Comparison of ENCODE assay signal across 1 cellular context in the genomic region with DNA sequence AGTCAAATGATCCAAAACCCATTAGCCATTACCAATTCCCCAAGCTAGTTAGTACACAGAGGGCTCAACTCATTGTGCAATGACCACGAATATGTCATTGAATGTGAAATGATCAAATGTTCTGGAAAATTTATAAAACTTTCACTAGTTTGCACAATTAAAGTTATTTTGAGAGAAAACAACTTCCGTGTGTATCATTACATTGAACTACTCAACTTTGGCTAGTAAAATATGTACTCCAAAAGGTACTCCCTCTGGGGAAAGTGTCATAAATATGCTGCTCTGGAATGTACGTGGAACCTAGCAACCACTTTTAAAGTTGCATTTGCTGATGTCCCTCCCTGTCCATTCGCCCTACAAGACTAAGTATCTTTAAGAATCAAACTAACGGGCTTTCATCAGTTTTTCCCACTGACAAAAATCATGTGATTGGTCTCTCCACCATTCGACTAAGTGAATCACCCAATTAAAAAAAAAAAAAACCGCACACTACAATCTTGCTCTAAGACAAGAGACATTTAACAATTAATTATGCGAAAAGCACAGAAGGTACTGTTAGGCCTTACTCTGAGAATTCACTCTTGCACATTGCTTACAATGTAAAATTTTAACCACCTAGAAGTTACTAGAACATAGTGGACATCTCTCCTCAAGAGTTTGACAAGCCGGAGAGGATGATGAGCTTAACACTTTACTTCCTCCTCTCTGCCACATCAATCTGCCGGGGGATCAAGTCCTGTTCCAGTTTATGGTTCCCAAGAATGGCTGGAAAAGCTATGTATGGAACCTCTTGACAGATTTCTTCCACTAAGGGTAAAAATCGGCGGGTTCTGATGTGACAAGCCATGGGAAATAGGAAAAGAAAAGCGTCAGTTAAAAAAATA.
TF ChIP-seq lines count a peak whose summit lies in the region.

No MANE protein-coding gene starts in this region.

TF ChIP-seq in HepG2, 621 proteins besides CTCF, POLR2A, EP300 and RAD21:
- TF ChIP-seq CEBPG (CRISPR knock-in tag; IDR thresholded peaks at IDR 0.05) (peak; percentile 27; the same call in 1 of the 2 replicates), MAFF (IDR thresholded peaks at IDR 0.05; ENCODE audit: low read depth, low read length) (no peak), ZNF674 (CRISPR knock-in tag; IDR thresholded peaks at IDR 0.05; ENCODE audit: low read depth) (no peak), ZSCAN25 (CRISPR knock-in tag; IDR thresholded peaks at IDR 0.05) (0 out of 2 replicates have a peak, but pooled peaks have one; percentile 9), CEBPB (IDR thresholded peaks at IDR 0.05; ENCODE audit: borderline replicate concordance, low read depth, low read length) (peak; percentile 64), SIN3A (IDR thresholded peaks at IDR 0.05; ENCODE audit: borderline replicate concordance, low read depth, low read length) (peak; percentile 17; the same call in 1 of the 2 replicates), MIER2 (CRISPR knock-in tag; IDR thresholded peaks at IDR 0.05) (no peak), GATA4 (IDR thresholded peaks at IDR 0.05; ENCODE audit: borderline replicate concordance, low read depth) (no peak), AGO1 (IDR thresholded peaks at IDR 0.05; ENCODE audit: low read depth, low read length, poor library complexity, severe bottlenecking) (no peak)
- TF ChIP-seq, protein P1, sequence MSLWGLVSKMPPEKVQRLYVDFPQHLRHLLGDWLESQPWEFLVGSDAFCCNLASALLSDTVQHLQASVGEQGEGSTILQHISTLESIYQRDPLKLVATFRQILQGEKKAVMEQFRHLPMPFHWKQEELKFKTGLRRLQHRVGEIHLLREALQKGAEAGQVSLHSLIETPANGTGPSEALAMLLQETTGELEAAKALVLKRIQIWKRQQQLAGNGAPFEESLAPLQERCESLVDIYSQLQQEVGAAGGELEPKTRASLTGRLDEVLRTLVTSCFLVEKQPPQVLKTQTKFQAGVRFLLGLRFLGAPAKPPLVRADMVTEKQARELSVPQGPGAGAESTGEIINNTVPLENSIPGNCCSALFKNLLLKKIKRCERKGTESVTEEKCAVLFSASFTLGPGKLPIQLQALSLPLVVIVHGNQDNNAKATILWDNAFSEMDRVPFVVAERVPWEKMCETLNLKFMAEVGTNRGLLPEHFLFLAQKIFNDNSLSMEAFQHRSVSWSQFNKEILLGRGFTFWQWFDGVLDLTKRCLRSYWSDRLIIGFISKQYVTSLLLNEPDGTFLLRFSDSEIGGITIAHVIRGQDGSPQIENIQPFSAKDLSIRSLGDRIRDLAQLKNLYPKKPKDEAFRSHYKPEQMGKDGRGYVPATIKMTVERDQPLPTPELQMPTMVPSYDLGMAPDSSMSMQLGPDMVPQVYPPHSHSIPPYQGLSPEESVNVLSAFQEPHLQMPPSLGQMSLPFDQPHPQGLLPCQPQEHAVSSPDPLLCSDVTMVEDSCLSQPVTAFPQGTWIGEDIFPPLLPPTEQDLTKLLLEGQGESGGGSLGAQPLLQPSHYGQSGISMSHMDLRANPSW (CRISPR knock-in tag; IDR thresholded peaks at IDR 0.05; ENCODE audit: borderline replicate concordance) = no peak
- TF ChIP-seq, protein P2, sequence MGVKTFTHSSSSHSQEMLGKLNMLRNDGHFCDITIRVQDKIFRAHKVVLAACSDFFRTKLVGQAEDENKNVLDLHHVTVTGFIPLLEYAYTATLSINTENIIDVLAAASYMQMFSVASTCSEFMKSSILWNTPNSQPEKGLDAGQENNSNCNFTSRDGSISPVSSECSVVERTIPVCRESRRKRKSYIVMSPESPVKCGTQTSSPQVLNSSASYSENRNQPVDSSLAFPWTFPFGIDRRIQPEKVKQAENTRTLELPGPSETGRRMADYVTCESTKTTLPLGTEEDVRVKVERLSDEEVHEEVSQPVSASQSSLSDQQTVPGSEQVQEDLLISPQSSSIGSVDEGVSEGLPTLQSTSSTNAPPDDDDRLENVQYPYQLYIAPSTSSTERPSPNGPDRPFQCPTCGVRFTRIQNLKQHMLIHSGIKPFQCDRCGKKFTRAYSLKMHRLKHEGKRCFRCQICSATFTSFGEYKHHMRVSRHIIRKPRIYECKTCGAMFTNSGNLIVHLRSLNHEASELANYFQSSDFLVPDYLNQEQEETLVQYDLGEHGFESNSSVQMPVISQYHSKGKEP (CRISPR knock-in tag; IDR thresholded peaks at IDR 0.05) = no peak
